8 cellular contexts compared by ENCODE assay signal in the genomic region with DNA sequence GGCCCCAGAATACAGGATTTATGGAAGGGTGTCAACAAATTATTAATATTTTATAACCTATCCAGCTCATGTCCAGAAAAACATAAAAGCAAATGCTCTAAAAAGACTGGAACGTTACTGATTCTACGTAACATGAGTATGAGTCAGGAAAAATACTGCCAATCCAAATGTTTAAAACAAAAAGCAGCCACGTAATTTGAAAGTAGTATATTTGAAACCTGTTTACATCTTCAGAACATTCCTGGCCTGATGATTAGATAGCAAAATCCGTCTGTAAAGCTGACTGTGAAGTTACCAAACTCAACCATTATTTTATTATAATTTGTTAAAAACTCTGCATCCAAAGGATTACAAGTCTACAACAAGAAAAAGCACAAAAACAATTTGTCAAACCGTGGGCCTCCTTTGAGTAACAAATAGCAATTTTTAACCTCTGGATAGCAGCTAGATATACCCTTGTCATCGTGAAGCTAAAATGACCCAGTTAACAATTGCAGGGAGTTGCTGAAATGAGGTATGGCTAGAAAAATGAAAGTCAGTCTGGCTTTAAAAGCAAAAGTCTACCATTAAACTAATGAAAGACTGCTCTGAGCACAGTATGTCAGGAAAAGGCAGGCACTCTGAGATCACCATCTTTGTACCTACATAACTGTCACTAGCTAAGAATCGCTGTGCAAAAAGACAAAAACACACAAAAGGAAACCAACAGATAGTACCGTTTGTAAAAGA. TPM values are rescaled to one million over a fixed set of nuclear protein-coding genes. Genes with fewer than 3 reads are reported as not detected.
A peak's percentile ranks its signal among the peaks of the same experiment; 100 is the strongest.
DNase-seq lines count a peak whose midpoint lies in the region; ATAC-seq and TF ChIP-seq lines count a peak whose summit lies in the region.

No MANE protein-coding gene starts in this region.

- peak overlapping the region; percentile 86 for H3K4me3 ChIP-seq in BJ (ENCODE audit: low read depth, low read length)

- no peak for DNase-seq in BJ (ENCODE audit: low read depth)
- peak; percentile 34 for DNase-seq in LHCN-M2 (ENCODE audit: low read depth)
- DNase-seq in natural killer cell = no peak
- no peak for DNase-seq in germinal center (ENCODE audit: low spot score)
- DNase-seq in NCI-H2171 (lab: John Stamatoyannopoulos, UW) = no peak

- POLR2A ChIA-PET in BJ (lab: Charles Lee) = no interaction called here

- no peak for TF ChIP-seq CTCF in BJ (IDR thresholded peaks at IDR 0.05; ENCODE audit: insufficient read depth, low read depth, low read length)
- no peak for TF ChIP-seq CTCF in natural killer cell (IDR thresholded peaks at IDR 0.05)

- H3K27ac Mint-ChIP-seq in dendritic cell treated with granulocyte-macrophage colony-stimulating factor and Interleukin-4, amounts not matched to agents 40 ng/mL and 50 ng/mL, for 4 days = peak overlapping the region; percentile 93
- H3K27ac Mint-ChIP-seq in natural killer cell = peak overlapping the region; percentile 99 to 100

- H3K27me3 Mint-ChIP-seq in dendritic cell treated with granulocyte-macrophage colony-stimulating factor and Interleukin-4, amounts not matched to agents 40 ng/mL and 50 ng/mL, for 4 days = no peaks in the 10 kb centered on the region
- H3K27me3 Mint-ChIP-seq in natural killer cell (ENCODE audit: low read depth in 2 of 2) = no peaks in the 10 kb centered on the region

- H3K4me3 Mint-ChIP-seq in dendritic cell treated with granulocyte-macrophage colony-stimulating factor and Interleukin-4, amounts not matched to agents 40 ng/mL and 50 ng/mL, for 4 days = peak overlapping the region; percentile 84
- H3K4me3 Mint-ChIP-seq in natural killer cell = peak overlapping the region; percentile 97

- no peaks in the 10 kb centered on the region for H3K27me3 ChIP-seq in BJ (ENCODE audit: control insufficient read depth, insufficient read depth, low read length)

- H3K9me3 Mint-ChIP-seq in dendritic cell treated with granulocyte-macrophage colony-stimulating factor and Interleukin-4, amounts not matched to agents 40 ng/mL and 50 ng/mL, for 4 days = no peaks in the 10 kb centered on the region
- no peaks in the 10 kb centered on the region for H3K9me3 Mint-ChIP-seq in natural killer cell

- H3K4me1 Mint-ChIP-seq in dendritic cell treated with granulocyte-macrophage colony-stimulating factor and Interleukin-4, amounts not matched to agents 40 ng/mL and 50 ng/mL, for 4 days (ENCODE audit: low read depth) = peaks cover 59% of the 10 kb centered on the region
- peaks cover 52 to 65% of the 10 kb centered on the region in 2 donors for H3K4me1 Mint-ChIP-seq in natural killer cell

- CTCF ChIA-PET in BJ (lab: Yijun Ruan, JAX) = interaction anchor here (0.6 to 1.0 kb wide), 5 partner anchors 13 to 175 kb away, joined by 3 read pairs; no protein-coding TSS in a partner anchor

- intact Hi-C loops in dendritic cell treated with granulocyte-macrophage colony-stimulating factor and Interleukin-4, amounts not matched to agents 40 ng/mL and 50 ng/mL, for 4 days (cut with micrococcal nuclease) = no loop called here
- intact Hi-C loops in natural killer cell (cut with micrococcal nuclease) = no loop called here

- peaks cover 38% of the 10 kb centered on the region for H3K36me3 Mint-ChIP-seq in dendritic cell treated with granulocyte-macrophage colony-stimulating factor and Interleukin-4, amounts not matched to agents 40 ng/mL and 50 ng/mL, for 4 days (ENCODE audit: low read depth)
- no peaks in the 10 kb centered on the region for H3K36me3 Mint-ChIP-seq in natural killer cell

- ATAC-seq in natural killer cell (no peak), HG03469 (IDR thresholded peaks at IDR 0.05; ENCODE audit: unreplicated experiment) (no peak), HG03460 (IDR thresholded peaks at IDR 0.05; ENCODE audit: unreplicated experiment) (no peak)

- no peaks in the 10 kb centered on the region for H3K36me3 ChIP-seq in BJ (ENCODE audit: control insufficient read depth, insufficient read depth, low read length)

RNA-seq across cellular contexts. Expression of a gene that starts 1.2 kb away (rescaled TPM):
- polyA plus RNA-seq in BJ (2011; rRNA removed) = 56.7 and 80.0 TPM in 2 replicates
- polyA minus RNA-seq in BJ (2011; rRNA and poly(A)+ RNA removed) = 204 and 277 TPM in 2 replicates
- total RNA-seq in LHCN-M2 (2014; rRNA removed) = 53.8 and 59.2 TPM in 2 replicates
- 55.7 TPM for polyA plus RNA-seq in LHCN-M2 (2012)
- total RNA-seq in natural killer cell = 100 to 1,000 TPM; 139 to 178 (median 158) TPM

RNA-seq across cellular contexts. Expression of a gene that starts 42.5 kb away (rescaled TPM):
- polyA plus RNA-seq in BJ (2011; rRNA removed) = 43.2 and 93.8 TPM in 2 replicates
- polyA minus RNA-seq in BJ (2011; rRNA and poly(A)+ RNA removed) = 55.3 and 56.4 TPM in 2 replicates
- 61.5 and 66.4 TPM in 2 replicates for total RNA-seq in LHCN-M2 (2014; rRNA removed)
- 34.0 TPM for polyA plus RNA-seq in LHCN-M2 (2012)
- 10 to 100 TPM; 30.7 to 36.0 (median 33.5) TPM for total RNA-seq in natural killer cell

RNA-seq across cellular contexts. Expression of a gene that starts 42.7 kb away (rescaled TPM):
- 31.4 and 37.5 TPM in 2 replicates for polyA plus RNA-seq in BJ (2011; rRNA removed)
- polyA minus RNA-seq in BJ (2011; rRNA and poly(A)+ RNA removed) = 16.0 and 26.2 TPM in 2 replicates
- total RNA-seq in LHCN-M2 (2014; rRNA removed) = 59.6 and 61.5 TPM in 2 replicates
- polyA plus RNA-seq in LHCN-M2 (2012) = 36.2 TPM
- total RNA-seq in natural killer cell = 10 to 100 TPM in 2 of 3 donors, 1 to 10 TPM in 1; 9.7 to 15.8 (median 13.5) TPM
